ENCODE assay signal across 1 cellular context in genomic region chr1:222814536-222815366, GRCh38.
TF ChIP-seq lines count a peak whose summit lies in the region.

A gene with protein sequence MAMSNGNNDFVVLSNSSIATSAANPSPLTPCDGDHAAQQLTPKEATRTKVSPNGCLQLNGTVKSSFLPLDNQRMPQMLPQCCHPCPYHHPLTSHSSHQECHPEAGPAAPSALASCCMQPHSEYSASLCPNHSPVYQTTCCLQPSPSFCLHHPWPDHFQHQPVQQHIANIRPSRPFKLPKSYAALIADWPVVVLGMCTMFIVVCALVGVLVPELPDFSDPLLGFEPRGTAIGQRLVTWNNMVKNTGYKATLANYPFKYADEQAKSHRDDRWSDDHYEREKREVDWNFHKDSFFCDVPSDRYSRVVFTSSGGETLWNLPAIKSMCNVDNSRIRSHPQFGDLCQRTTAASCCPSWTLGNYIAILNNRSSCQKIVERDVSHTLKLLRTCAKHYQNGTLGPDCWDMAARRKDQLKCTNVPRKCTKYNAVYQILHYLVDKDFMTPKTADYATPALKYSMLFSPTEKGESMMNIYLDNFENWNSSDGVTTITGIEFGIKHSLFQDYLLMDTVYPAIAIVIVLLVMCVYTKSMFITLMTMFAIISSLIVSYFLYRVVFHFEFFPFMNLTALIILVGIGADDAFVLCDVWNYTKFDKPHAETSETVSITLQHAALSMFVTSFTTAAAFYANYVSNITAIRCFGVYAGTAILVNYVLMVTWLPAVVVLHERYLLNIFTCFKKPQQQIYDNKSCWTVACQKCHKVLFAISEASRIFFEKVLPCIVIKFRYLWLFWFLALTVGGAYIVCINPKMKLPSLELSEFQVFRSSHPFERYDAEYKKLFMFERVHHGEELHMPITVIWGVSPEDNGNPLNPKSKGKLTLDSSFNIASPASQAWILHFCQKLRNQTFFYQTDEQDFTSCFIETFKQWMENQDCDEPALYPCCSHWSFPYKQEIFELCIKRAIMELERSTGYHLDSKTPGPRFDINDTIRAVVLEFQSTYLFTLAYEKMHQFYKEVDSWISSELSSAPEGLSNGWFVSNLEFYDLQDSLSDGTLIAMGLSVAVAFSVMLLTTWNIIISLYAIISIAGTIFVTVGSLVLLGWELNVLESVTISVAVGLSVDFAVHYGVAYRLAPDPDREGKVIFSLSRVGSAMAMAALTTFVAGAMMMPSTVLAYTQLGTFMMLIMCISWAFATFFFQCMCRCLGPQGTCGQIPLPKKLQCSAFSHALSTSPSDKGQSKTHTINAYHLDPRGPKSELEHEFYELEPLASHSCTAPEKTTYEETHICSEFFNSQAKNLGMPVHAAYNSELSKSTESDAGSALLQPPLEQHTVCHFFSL (N-terminal part only) (plus strand): TSS chr1:222815039. CDS start chr1:222942824, 127,785 bp downstream.

TF ChIP-seq in K562, 482 proteins besides CTCF, POLR2A, EP300 and RAD21 (continued from another document and continues in another):
- peak; percentile 63 to 71; a peak in 1 of 4 replicates for TF ChIP-seq UBTF (IDR thresholded peaks at IDR 0.05; ENCODE audit: borderline replicate concordance in 1 of 2, low read depth in 2 of 2, low read length in 2 of 2)
- TF ChIP-seq TCFL5 (CRISPR knock-in tag; conservative IDR thresholded peaks at IDR 0.05) = no peak
- no peak for TF ChIP-seq ID3 (CRISPR knock-in tag; IDR thresholded peaks at IDR 0.05)
- TF ChIP-seq ID3 (tag; IDR thresholded peaks at IDR 0.05) = no peak
- no peak for TF ChIP-seq HNRNPL (IDR thresholded peaks at IDR 0.05; ENCODE audit: low read depth, low read length)
- no peak for TF ChIP-seq NELFE (IDR thresholded peaks at IDR 0.05; ENCODE audit: insufficient read depth, insufficient read length)
- no peak for TF ChIP-seq TAF1 (IDR thresholded peaks at IDR 0.05; ENCODE audit: control insufficient read depth, extremely low read depth, insufficient read depth, low read length, severe bottlenecking)
- TF ChIP-seq RUNX1 (IDR thresholded peaks at IDR 0.05; ENCODE audit: low read depth) = no peak
- no peak for TF ChIP-seq CHD1 (IDR thresholded peaks at IDR 0.05; ENCODE audit: low read length)
- TF ChIP-seq ATF1 (CRISPR knock-in tag; IDR thresholded peaks at IDR 0.05) = no peak
- TF ChIP-seq ATF1 (tag; IDR thresholded peaks at IDR 0.05) = peak; percentile 36; the same call in 1 of the 2 replicates
- no peak for TF ChIP-seq JUND (IDR thresholded peaks at IDR 0.05; ENCODE audit: borderline replicate concordance, low read depth, low read length)
- TF ChIP-seq JUND (tag; IDR thresholded peaks at IDR 0.05; ENCODE audit: borderline replicate concordance, low read depth, low read length) = peak; percentile 32; the same call in 1 of the 3 replicates
- TF ChIP-seq CREBBP (IDR thresholded peaks at IDR 0.05; ENCODE audit: low read depth, low read length) = no peak
- TF ChIP-seq TAF15 (IDR thresholded peaks at IDR 0.05; ENCODE audit: low read depth, low read length) = no peak
- TF ChIP-seq OTX1 (CRISPR knock-in tag; IDR thresholded peaks at IDR 0.05) = no peak
- TF ChIP-seq NFIC (IDR thresholded peaks at IDR 0.05) = no peak
- TF ChIP-seq, protein P1, sequence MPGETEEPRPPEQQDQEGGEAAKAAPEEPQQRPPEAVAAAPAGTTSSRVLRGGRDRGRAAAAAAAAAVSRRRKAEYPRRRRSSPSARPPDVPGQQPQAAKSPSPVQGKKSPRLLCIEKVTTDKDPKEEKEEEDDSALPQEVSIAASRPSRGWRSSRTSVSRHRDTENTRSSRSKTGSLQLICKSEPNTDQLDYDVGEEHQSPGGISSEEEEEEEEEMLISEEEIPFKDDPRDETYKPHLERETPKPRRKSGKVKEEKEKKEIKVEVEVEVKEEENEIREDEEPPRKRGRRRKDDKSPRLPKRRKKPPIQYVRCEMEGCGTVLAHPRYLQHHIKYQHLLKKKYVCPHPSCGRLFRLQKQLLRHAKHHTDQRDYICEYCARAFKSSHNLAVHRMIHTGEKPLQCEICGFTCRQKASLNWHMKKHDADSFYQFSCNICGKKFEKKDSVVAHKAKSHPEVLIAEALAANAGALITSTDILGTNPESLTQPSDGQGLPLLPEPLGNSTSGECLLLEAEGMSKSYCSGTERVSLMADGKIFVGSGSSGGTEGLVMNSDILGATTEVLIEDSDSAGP (CRISPR knock-in tag; IDR thresholded peaks at IDR 0.05) = no peak
- TF ChIP-seq CBX3 (IDR thresholded peaks at IDR 0.05; ENCODE audit: borderline replicate concordance in 1 of 2, low read length in 2 of 2) = peak in 1 of 2 experiments; percentile 12; a peak in 1 of 3 replicates
- TF ChIP-seq CTBP1 (IDR thresholded peaks at IDR 0.05; ENCODE audit: borderline replicate concordance) = peak; percentile 34; the same call in 1 of the 2 replicates
- TF ChIP-seq ARID1B (IDR thresholded peaks at IDR 0.05) = no peak
- no peak for TF ChIP-seq POLR2H (tag; IDR thresholded peaks at IDR 0.05; ENCODE audit: low read depth)
- no peak for TF ChIP-seq ERF (CRISPR knock-in tag; IDR thresholded peaks at IDR 0.05)
- peak; percentile 82 for TF ChIP-seq POLR2G (IDR thresholded peaks at IDR 0.05; ENCODE audit: low read depth, low read length)
- no peak for TF ChIP-seq GTF2F1 (IDR thresholded peaks at IDR 0.05; ENCODE audit: low read depth, low read length)
- no peak for TF ChIP-seq GATA2 (CRISPR knock-in tag; IDR thresholded peaks at IDR 0.05)
- TF ChIP-seq RBFOX2 (IDR thresholded peaks at IDR 0.05; ENCODE audit: low read depth, low read length) = peak; percentile 76
- TF ChIP-seq ZNF23 (CRISPR knock-in tag; IDR thresholded peaks at IDR 0.05) = no peak
- peak; percentile 18 to 49 for TF ChIP-seq E2F6 (IDR thresholded peaks at IDR 0.05; ENCODE audit: borderline replicate concordance in 1 of 2, extremely low read depth in 1 of 2, insufficient read depth in 1 of 2, insufficient read length in 1 of 2, low read depth in 1 of 2, low read length in 1 of 2, poor library complexity in 1 of 2, severe bottlenecking in 1 of 2)
- TF ChIP-seq ZBTB11 (CRISPR knock-in tag; IDR thresholded peaks at IDR 0.05) = peak in 2 of 3 experiments; percentile 28 to 92; a peak in 4 of 6 replicates
- no peak for TF ChIP-seq MEF2A (IDR thresholded peaks at IDR 0.05; ENCODE audit: control insufficient read depth, low read depth, low read length)
- TF ChIP-seq, protein P2, sequence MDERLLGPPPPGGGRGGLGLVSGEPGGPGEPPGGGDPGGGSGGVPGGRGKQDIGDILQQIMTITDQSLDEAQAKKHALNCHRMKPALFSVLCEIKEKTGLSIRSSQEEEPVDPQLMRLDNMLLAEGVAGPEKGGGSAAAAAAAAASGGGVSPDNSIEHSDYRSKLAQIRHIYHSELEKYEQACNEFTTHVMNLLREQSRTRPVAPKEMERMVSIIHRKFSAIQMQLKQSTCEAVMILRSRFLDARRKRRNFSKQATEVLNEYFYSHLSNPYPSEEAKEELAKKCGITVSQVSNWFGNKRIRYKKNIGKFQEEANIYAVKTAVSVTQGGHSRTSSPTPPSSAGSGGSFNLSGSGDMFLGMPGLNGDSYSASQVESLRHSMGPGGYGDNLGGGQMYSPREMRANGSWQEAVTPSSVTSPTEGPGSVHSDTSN (CRISPR knock-in tag; IDR thresholded peaks at IDR 0.05; ENCODE audit: low read depth) = no peak
- TF ChIP-seq, protein P2 (tag; conservative IDR thresholded peaks at IDR 0.05; ENCODE audit: low read depth) = 0 out of 2 replicates have a peak, but pooled peaks have one; percentile 16
- TF ChIP-seq CBX5 (IDR thresholded peaks at IDR 0.05; ENCODE audit: borderline replicate concordance, low read depth) = no peak
- no peak for TF ChIP-seq ZNF232 (CRISPR knock-in tag; IDR thresholded peaks at IDR 0.05)
- no peak for TF ChIP-seq NFATC3 (IDR thresholded peaks at IDR 0.05)
- TF ChIP-seq PCBP1 (IDR thresholded peaks at IDR 0.05; ENCODE audit: low read depth, low read length, poor library complexity, severe bottlenecking) = no peak
- TF ChIP-seq ZNF121 (CRISPR knock-in tag; conservative IDR thresholded peaks at IDR 0.05) = no peak
- peak; percentile 94 for TF ChIP-seq GABPA (tag; conservative IDR thresholded peaks at IDR 0.05; ENCODE audit: low read depth)
- TF ChIP-seq ZNF274 (IDR thresholded peaks at IDR 0.05; ENCODE audit: borderline replicate concordance, low read depth, low read length) = no peak
- no peak for TF ChIP-seq FOXA1 (IDR thresholded peaks at IDR 0.05; ENCODE audit: borderline replicate concordance)
- TF ChIP-seq NR2C2 (CRISPR knock-in tag; IDR thresholded peaks at IDR 0.05) = no peak
- TF ChIP-seq NR2C2 (tag; IDR thresholded peaks at IDR 0.05) = peak; percentile 53; the same call in 1 of the 2 replicates
- no peak for TF ChIP-seq MAFG (tag; conservative IDR thresholded peaks at IDR 0.05)
- no peak for TF ChIP-seq NCOR1 (IDR thresholded peaks at IDR 0.05)
- no peak for TF ChIP-seq HMGN3 (IDR thresholded peaks at IDR 0.05; ENCODE audit: borderline replicate concordance, extremely low read depth, insufficient read length, low read depth, low read length)
- no peak for TF ChIP-seq ZNF57 (CRISPR knock-in tag; IDR thresholded peaks at IDR 0.05)
- TF ChIP-seq, protein P3, sequence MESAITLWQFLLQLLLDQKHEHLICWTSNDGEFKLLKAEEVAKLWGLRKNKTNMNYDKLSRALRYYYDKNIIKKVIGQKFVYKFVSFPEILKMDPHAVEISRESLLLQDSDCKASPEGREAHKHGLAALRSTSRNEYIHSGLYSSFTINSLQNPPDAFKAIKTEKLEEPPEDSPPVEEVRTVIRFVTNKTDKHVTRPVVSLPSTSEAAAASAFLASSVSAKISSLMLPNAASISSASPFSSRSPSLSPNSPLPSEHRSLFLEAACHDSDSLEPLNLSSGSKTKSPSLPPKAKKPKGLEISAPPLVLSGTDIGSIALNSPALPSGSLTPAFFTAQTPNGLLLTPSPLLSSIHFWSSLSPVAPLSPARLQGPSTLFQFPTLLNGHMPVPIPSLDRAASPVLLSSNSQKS (CRISPR knock-in tag; IDR thresholded peaks at IDR 0.05) = no peak
- TF ChIP-seq ZNF140 (CRISPR knock-in tag; IDR thresholded peaks at IDR 0.05) = no peak
- 0 out of 4 replicates have a peak, but pooled peaks of 1 of the 2 experiments have one; percentile 37 for TF ChIP-seq KDM4B (IDR thresholded peaks at IDR 0.05; ENCODE audit: borderline replicate concordance in 2 of 2, low read depth in 1 of 2)
- no peak for TF ChIP-seq SP1 (CRISPR knock-in tag; IDR thresholded peaks at IDR 0.05)
- TF ChIP-seq SREBF1 (IDR thresholded peaks at IDR 0.05; ENCODE audit: borderline replicate concordance, low read depth, low read length) = no peak
- peak; percentile 53 for TF ChIP-seq FOSL1 (tag; conservative IDR thresholded peaks at IDR 0.05)
- peak; percentile 67 for TF ChIP-seq MEIS2 (IDR thresholded peaks at IDR 0.05; ENCODE audit: partially characterized antibody)
- TF ChIP-seq FIP1L1 (IDR thresholded peaks at IDR 0.05; ENCODE audit: low read depth, low read length, poor library complexity, severe bottlenecking) = peak; percentile 36
